Comparison of ENCODE assay signal across 14 cellular contexts in the genomic region with DNA sequence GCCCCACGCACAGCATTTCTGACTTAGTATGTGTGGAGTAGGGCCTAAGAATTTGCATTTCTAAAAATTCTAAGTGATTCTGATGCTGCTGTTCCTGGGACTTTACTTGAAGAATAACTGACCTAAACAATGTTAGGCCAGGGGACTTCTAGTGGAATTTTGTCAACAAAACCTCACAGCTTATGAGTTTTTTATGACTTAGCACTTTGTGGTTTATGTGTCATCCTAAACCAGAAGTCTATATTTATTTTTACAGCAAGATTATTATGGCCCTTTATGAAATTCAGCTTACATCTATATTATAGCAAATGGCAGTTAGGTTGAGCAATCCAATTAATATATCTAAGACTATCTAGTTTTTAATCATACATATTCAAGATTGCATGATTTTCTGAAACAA. TPM values are rescaled to one million over a fixed set of nuclear protein-coding genes. Genes with fewer than 3 reads are reported as not detected.
A peak's percentile ranks its signal among the peaks of the same experiment; 100 is the strongest.
DNase-seq lines count a peak whose midpoint lies in the region; ATAC-seq lines count a peak whose summit lies in the region.
"Had no signal": no experiment of that assay in that cellular context is flagged by ENCODE, and none has a peak within 500 bp of the region (broad histone marks: within the 10 kb centered on the region; RNA-seq: fewer than 3 reads in every experiment).

No MANE protein-coding gene starts in this region.

- no peaks in the 10 kb centered on the region for H3K36me3 ChIP-seq in GM23248 (ENCODE audit: low read depth)
- H3K36me3 ChIP-seq: left ventricle myocardium inferior, sigmoid colon had no signal

- no peak overlapping the region for H3K4me3 ChIP-seq in GM23248
- H3K4me3 ChIP-seq: left ventricle myocardium inferior, sigmoid colon had no signal

- H3K9me3 Mint-ChIP-seq in stimulated activated memory B cell treated with anti-CD40 and anti-IgM and Interleukin-4, amounts not matched to agents 10 μg/mL and 1 μg/mL and 100 μg/mL, for 72 hours: no peaks in the 10 kb centered on the region

- no peak for ATAC-seq in stimulated activated memory B cell treated with anti-CD40 and anti-IgM and Interleukin-4, amounts not matched to agents 10 μg/mL and 1 μg/mL and 100 μg/mL, for 72 hours
- ATAC-seq in GM21447 (IDR thresholded peaks at IDR 0.05; ENCODE audit: unreplicated experiment): no peak

- in situ Hi-C loops in GM23248 (cut with MboI): no loop called here

- no peaks in the 10 kb centered on the region for H3K9me3 ChIP-seq in GM23248 (ENCODE audit: low read depth)
- H3K9me3 ChIP-seq: left ventricle myocardium inferior, sigmoid colon had no signal

- WGBS in GM23248 (ENCODE audit: low coverage in 1 of 2, low lambda C conversion rate in 2 of 2, missing lambda C conversion rate in 2 of 2), 2 experiments: 100% methylated on average over 1 of the region's 1 CpG

- H3K79me2 ChIP-seq in GM23248 (ENCODE audit: insufficient read depth): no peaks in the 10 kb centered on the region

- no peak overlapping the region for H3K4me3 Mint-ChIP-seq in stimulated activated memory B cell treated with anti-CD40 and anti-IgM and Interleukin-4, amounts not matched to agents 10 μg/mL and 1 μg/mL and 100 μg/mL, for 72 hours

- DNase-seq in GM23248 (peak; percentile 53), NOMO-1 (lab: John Stamatoyannopoulos, UW; ENCODE audit: unreplicated experiment in 2 of 2) (peak; percentile 67 to 96), fibroblast of gingiva (ENCODE audit: low read depth) (peak; percentile 14), HPDE6-E6E7 (ENCODE audit: extremely low spot score) (no peak), GM19240 (ENCODE audit: insufficient read length, low spot score) (no peak)
- DNase-seq: COR-L47; effector memory CD4-positive, alpha-beta T cell; left ventricle myocardium inferior; NCI-H1105 treated with DMSO at 0.1 percent for 48 hours; NCI-H446; sigmoid colon; T-helper 9 cell had no signal

- no peaks in the 10 kb centered on the region for H3K27me3 Mint-ChIP-seq in stimulated activated memory B cell treated with anti-CD40 and anti-IgM and Interleukin-4, amounts not matched to agents 10 μg/mL and 1 μg/mL and 100 μg/mL, for 72 hours

- H3K36me3 Mint-ChIP-seq in stimulated activated memory B cell treated with anti-CD40 and anti-IgM and Interleukin-4, amounts not matched to agents 10 μg/mL and 1 μg/mL and 100 μg/mL, for 72 hours: no peaks in the 10 kb centered on the region

- H3F3A ChIP-seq in GM23248 (ENCODE audit: insufficient read depth): peaks cover 3% of the 10 kb centered on the region; the same call in 1 of the 2 replicates

- H4K20me1 ChIP-seq in GM23248 (ENCODE audit: insufficient read depth): no peaks in the 10 kb centered on the region

- no peak overlapping the region for H3K27ac ChIP-seq in GM23248
- H3K27ac ChIP-seq: left ventricle myocardium inferior, sigmoid colon had no signal

- no peak overlapping the region for H3K4me2 ChIP-seq in GM23248 (ENCODE audit: unreplicated experiment)

- H3K9me2 ChIP-seq in GM23248 (ENCODE audit: insufficient read depth): no peaks in the 10 kb centered on the region

- H3K27ac Mint-ChIP-seq in stimulated activated memory B cell treated with anti-CD40 and anti-IgM and Interleukin-4, amounts not matched to agents 10 μg/mL and 1 μg/mL and 100 μg/mL, for 72 hours: peak overlapping the region; percentile 13

- H2AFZ ChIP-seq in GM23248: no peak overlapping the region

- H3K4me1 ChIP-seq in GM23248 (ENCODE audit: insufficient read depth): peaks cover 9% of the 10 kb centered on the region
- H3K4me1 ChIP-seq: left ventricle myocardium inferior, sigmoid colon had no signal

- peaks cover 7% of the 10 kb centered on the region for H3K4me1 Mint-ChIP-seq in stimulated activated memory B cell treated with anti-CD40 and anti-IgM and Interleukin-4, amounts not matched to agents 10 μg/mL and 1 μg/mL and 100 μg/mL, for 72 hours

- peaks cover 5% of the 10 kb centered on the region; the same call in 1 of the 2 replicates for H3K27me3 ChIP-seq in GM23248 (replicated peaks; ENCODE audit: insufficient read depth)
- H3K27me3 ChIP-seq: sigmoid colon had no signal

- no peak overlapping the region for H3K9ac ChIP-seq in GM23248

RNA-seq across cellular contexts. Expression of a gene that starts 24.6 kb away (rescaled TPM):
- total RNA-seq in GM23248 (2014; rRNA removed; shearing (Covaris generic)): 51.5 and 55.9 TPM in 2 replicates
- polyA plus RNA-seq in GM23248 (2016; fragmentation: Nextera tagmentation; extraction: Ambion mirVana): 73.7 and 78.6 TPM in 2 replicates

Comparison
In these comparisons a context has a peak if more than half of its experiments do, and no peak if none do; other contexts are left out.
1. DNase-seq: peak in GM23248 (single experiment), NOMO-1 (2 of 2) and fibroblast of gingiva (single experiment); none in HPDE6-E6E7 (single experiment) and GM19240 (single experiment).